ENCODE assay signal across 28 cellular contexts in genomic region chr2:126177479-126177878, GRCh38.
"Had no signal": no experiment of that assay in that cellular context is flagged by ENCODE, and none has a peak within 500 bp of the region (broad histone marks: within the 10 kb centered on the region; RNA-seq: fewer than 3 reads in every experiment).

No MANE protein-coding gene starts in this region.

- H3K36me3 Mint-ChIP-seq: stimulated activated effector memory CD8-positive, alpha-beta T cell treated with anti-CD3 and anti-CD28 coated beads, Interleukin-12 subunit alpha, Interleukin-12 subunit beta, amount 100 ng/mL, for 72 hours; stimulated activated memory B cell treated with anti-CD40 and anti-IgM and Interleukin-4, amounts not matched to agents 10 μg/mL and 1 μg/mL and 100 μg/mL, for 72 hours; stimulated activated naive B cell treated with anti-CD40 and anti-IgM and Interleukin-4, amounts not matched to agents 10 μg/mL and 1 μg/mL and 100 μg/mL, for 72 hours; type B pancreatic cell had no signal

- H3K4me3 Mint-ChIP-seq: stimulated activated effector memory CD8-positive, alpha-beta T cell treated with anti-CD3 and anti-CD28 coated beads, Interleukin-12 subunit alpha, Interleukin-12 subunit beta, amount 100 ng/mL, for 72 hours; stimulated activated memory B cell treated with anti-CD40 and anti-IgM and Interleukin-4, amounts not matched to agents 10 μg/mL and 1 μg/mL and 100 μg/mL, for 72 hours; stimulated activated naive B cell treated with anti-CD40 and anti-IgM and Interleukin-4, amounts not matched to agents 10 μg/mL and 1 μg/mL and 100 μg/mL, for 72 hours; stimulated activated naive CD8-positive, alpha-beta T cell treated with anti-CD3 and anti-CD28 coated beads, Interleukin-15, amount 100 ng/mL, for 72 hours; stimulated activated naive CD8-positive, alpha-beta T cell treated with anti-CD3 and anti-CD28 coated beads, Interleukin-15, Interleukin-2, amounts not matched to agents 100 ng/mL and 50 ng/mL, for 24 hours; type B pancreatic cell had no signal

- H3K36me3 ChIP-seq: stomach, suprapubic skin, thoracic aorta, thyroid gland, tibial artery, tibial nerve, transverse colon, upper lobe of left lung, upper lobe of right lung, uterus, vagina had no signal

- H3K4me3 ChIP-seq: stomach, suprapubic skin, testis, thoracic aorta, thyroid gland, tibial artery, tibial nerve, transverse colon, upper lobe of left lung, upper lobe of right lung, uterus, vagina had no signal

- H3K27me3 Mint-ChIP-seq: stimulated activated memory B cell treated with anti-CD40 and anti-IgM and Interleukin-4, amounts not matched to agents 10 μg/mL and 1 μg/mL and 100 μg/mL, for 72 hours; stimulated activated naive B cell treated with anti-CD40 and anti-IgM and Interleukin-4, amounts not matched to agents 10 μg/mL and 1 μg/mL and 100 μg/mL, for 72 hours; stimulated activated naive CD8-positive, alpha-beta T cell treated with anti-CD3 and anti-CD28 coated beads, Interleukin-15, amount 100 ng/mL, for 72 hours; stimulated activated naive CD8-positive, alpha-beta T cell treated with anti-CD3 and anti-CD28 coated beads, Interleukin-15, Interleukin-2, amounts not matched to agents 100 ng/mL and 50 ng/mL, for 24 hours; type B pancreatic cell had no signal

- H3K4me1 Mint-ChIP-seq: stimulated activated effector memory CD8-positive, alpha-beta T cell treated with anti-CD3 and anti-CD28 coated beads, Interleukin-12 subunit alpha, Interleukin-12 subunit beta, amount 100 ng/mL, for 72 hours; stimulated activated memory B cell treated with anti-CD40 and anti-IgM and Interleukin-4, amounts not matched to agents 10 μg/mL and 1 μg/mL and 100 μg/mL, for 72 hours; stimulated activated naive B cell treated with anti-CD40 and anti-IgM and Interleukin-4, amounts not matched to agents 10 μg/mL and 1 μg/mL and 100 μg/mL, for 72 hours; stimulated activated naive CD8-positive, alpha-beta T cell treated with anti-CD3 and anti-CD28 coated beads, Interleukin-15, amount 100 ng/mL, for 72 hours had no signal

- H3K27me3 ChIP-seq: stomach, suprapubic skin, testis, thyroid gland, tibial artery, tibial nerve, transverse colon, upper lobe of left lung, upper lobe of right lung, uterus, vagina had no signal

- H3K9me3 Mint-ChIP-seq: stimulated activated effector memory CD8-positive, alpha-beta T cell treated with anti-CD3 and anti-CD28 coated beads, Interleukin-12 subunit alpha, Interleukin-12 subunit beta, amount 100 ng/mL, for 72 hours; stimulated activated memory B cell treated with anti-CD40 and anti-IgM and Interleukin-4, amounts not matched to agents 10 μg/mL and 1 μg/mL and 100 μg/mL, for 72 hours; stimulated activated naive B cell treated with anti-CD40 and anti-IgM and Interleukin-4, amounts not matched to agents 10 μg/mL and 1 μg/mL and 100 μg/mL, for 72 hours; stimulated activated naive CD8-positive, alpha-beta T cell treated with anti-CD3 and anti-CD28 coated beads, Interleukin-15, amount 100 ng/mL, for 72 hours; stimulated activated naive CD8-positive, alpha-beta T cell treated with anti-CD3 and anti-CD28 coated beads, Interleukin-15, Interleukin-2, amounts not matched to agents 100 ng/mL and 50 ng/mL, for 24 hours; type B pancreatic cell had no signal

- H3K9me3 ChIP-seq: stomach, suprapubic skin, testis, thoracic aorta, thyroid gland, tibial artery, tibial nerve, transverse colon, upper lobe of left lung, upper lobe of right lung, uterus, vagina had no signal

- DNase-seq: stimulated activated CD4-positive, alpha-beta T cell treated with anti-CD3 and anti-CD28 coated beads, Interleukin-2, amount 100 ng/mL, for 48 hours; stimulated activated CD4-positive, alpha-beta T cell treated with anti-CD3 and anti-CD28 coated beads, Interleukin-4, amount 100 ng/mL, for 1 hour; stimulated activated CD4-positive, alpha-beta T cell treated with anti-CD3 and anti-CD28 coated beads, Interleukin-4, amount 100 ng/mL, for 24 hours; stimulated activated CD4-positive, alpha-beta T cell treated with anti-CD3 and anti-CD28 coated beads, Interleukin-4, amount 100 ng/mL, for 4 hours; stimulated activated CD8-positive, alpha-beta memory T cell treated with anti-CD3 and anti-CD28 coated beads, Interleukin-4, amount 100 ng/mL, for 48 hours; stimulated activated naive B cell treated with anti-CD40 and anti-IgM and Interleukin-4, amounts not matched to agents 10 μg/mL and 1 μg/mL and 100 μg/mL, for 72 hours; stimulated activated naive CD4-positive, alpha-beta T cell; stimulated activated naive CD4-positive, alpha-beta T cell treated with Interleukin-2 at 50 U/mL for 16 hours; stimulated activated naive CD8-positive, alpha-beta T cell treated with anti-CD3 and anti-CD28 coated beads, Interleukin-15, amount 100 ng/mL, for 72 hours; stimulated activated naive CD8-positive, alpha-beta T cell treated with anti-CD3 and anti-CD28 coated beads, Interleukin-15, Interleukin-2, amounts not matched to agents 100 U/mL and 50 U/mL, for 24 hours; stomach; substantia nigra; testis; thyroid gland; tibial artery; transverse colon; trophoblast cell; upper lobe of left lung; upper lobe of right lung; uterus had no signal

- H3K27ac Mint-ChIP-seq: stimulated activated effector memory CD8-positive, alpha-beta T cell treated with anti-CD3 and anti-CD28 coated beads, Interleukin-12 subunit alpha, Interleukin-12 subunit beta, amount 100 ng/mL, for 72 hours; stimulated activated memory B cell treated with anti-CD40 and anti-IgM and Interleukin-4, amounts not matched to agents 10 μg/mL and 1 μg/mL and 100 μg/mL, for 72 hours; stimulated activated naive B cell treated with anti-CD40 and anti-IgM and Interleukin-4, amounts not matched to agents 10 μg/mL and 1 μg/mL and 100 μg/mL, for 72 hours; stimulated activated naive CD8-positive, alpha-beta T cell treated with anti-CD3 and anti-CD28 coated beads, Interleukin-15, amount 100 ng/mL, for 72 hours; stimulated activated naive CD8-positive, alpha-beta T cell treated with anti-CD3 and anti-CD28 coated beads, Interleukin-15, Interleukin-2, amounts not matched to agents 100 ng/mL and 50 ng/mL, for 24 hours; type B pancreatic cell had no signal

- H3K4me1 ChIP-seq: stomach, suprapubic skin, testis, thyroid gland, tibial artery, tibial nerve, transverse colon, upper lobe of left lung, upper lobe of right lung, uterus, vagina had no signal

- H3K27ac ChIP-seq: stomach, suprapubic skin, testis, thoracic aorta, thyroid gland, tibial artery, tibial nerve, transverse colon, upper lobe of left lung, upper lobe of right lung, uterus, vagina had no signal
